ENCODE assay signal across 8 cellular contexts in the genomic region with DNA sequence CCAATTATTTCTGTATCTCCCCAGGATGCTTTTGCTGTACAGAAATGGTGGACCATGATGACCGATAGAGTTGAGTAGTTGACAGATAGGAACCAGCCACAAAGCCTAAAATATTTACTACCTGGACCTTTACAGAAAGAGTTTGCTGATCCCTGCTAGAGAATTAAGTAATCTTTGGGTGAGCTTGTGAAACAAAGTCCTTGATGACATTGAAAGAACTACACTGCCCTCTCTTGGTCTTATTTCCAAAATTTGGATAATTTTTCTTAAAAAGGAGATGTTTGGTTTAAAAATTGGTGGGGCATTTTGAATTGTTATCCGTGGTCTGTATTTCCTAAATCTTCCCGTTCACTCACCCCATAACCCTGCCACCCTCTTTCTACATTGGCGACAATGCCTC. TPM values are rescaled to one million over a fixed set of nuclear protein-coding genes. Genes with fewer than 3 reads are reported as not detected.
A peak's percentile ranks its signal among the peaks of the same experiment; 100 is the strongest.
DNase-seq lines count a peak whose midpoint lies in the region; ATAC-seq and TF ChIP-seq lines count a peak whose summit lies in the region.

No MANE protein-coding gene starts in this region.

- no peak overlapping the region for H3K27ac ChIP-seq in AG04450 (ENCODE audit: low read depth, low read length)
- H3K27ac ChIP-seq in ovary, result no peak overlapping the region

- TF ChIP-seq EP300 in ovary (IDR thresholded peaks at IDR 0.05), result no peak

- H3K4me3 ChIP-seq in AG04450 (ENCODE audit: low read depth, low read length) (no peak overlapping the region), ovary (no peak overlapping the region)

- intact Hi-C loops in ovary (cut with DNase I), result loop anchor here in 3 of 4 donors (2.0 to 5.0 kb wide), 5 partner anchors 53 to 148 kb away; a partner anchor contains a TSS

- peak; percentile 63 for ATAC-seq in esophagus mucosa
- no peak for ATAC-seq in GM18909 (IDR thresholded peaks at IDR 0.05; ENCODE audit: poor library complexity, unreplicated experiment)

- CTCF ChIA-PET in AG04450 (lab: Charles Lee), result interaction anchor here (0.5 to 10.1 kb wide), 23 partner anchors 8 to 288 kb away, joined by 3 to 369 read pairs (median 5); a partner anchor contains a TSS

- H3K9me3 ChIP-seq in AG04450 (ENCODE audit: control insufficient read depth, insufficient read depth, low read length), result no peaks in the 10 kb centered on the region
- no peaks in the 10 kb centered on the region for H3K9me3 ChIP-seq in ovary

- TF ChIP-seq CTCF in AG04450 (IDR thresholded peaks at IDR 0.05; ENCODE audit: low read depth, low read length) (peak; percentile 49), GM12872 (IDR thresholded peaks at IDR 0.05; ENCODE audit: insufficient read depth, low read depth, low read length) (peak; percentile 32; the same call in 1 of the 3 replicates), ovary (IDR thresholded peaks at IDR 0.05) (peak in 2 of 3 donors; percentile 66 to 82)

- H3K27me3 ChIP-seq in AG04450 (ENCODE audit: control insufficient read depth, insufficient read depth, low read length), result no peaks in the 10 kb centered on the region
- H3K27me3 ChIP-seq in ovary, result no peaks in the 10 kb centered on the region

- no peak for TF ChIP-seq POLR2A in ovary (IDR thresholded peaks at IDR 0.05)

- H3K4me1 ChIP-seq in ovary (ENCODE audit: insufficient read depth), result peaks cover 2% of the 10 kb centered on the region

- H3K36me3 ChIP-seq in ovary, result no peaks in the 10 kb centered on the region

- DNase-seq in AG04450 (ENCODE audit: low read depth, low spot score), result no peak
- DNase-seq in OCI-M1 (lab: John Stamatoyannopoulos, UW), result peak; percentile 87
- no peak for DNase-seq in ovary
- no peak for DNase-seq in stimulated activated CD4-positive, alpha-beta T cell treated with anti-CD3 and anti-CD28 coated beads, Interleukin-2, amount 100 ng/mL, for 24 hours
- DNase-seq in NCI-H226, result no peak

- WGBS in ovary, 3 donors, result 9 to 25% (median 9%) methylated on average over 4 of the region's 4 CpGs

- POLR2A ChIA-PET in AG04450 (lab: Yijun Ruan, JAX), result interaction anchor here (1.1 to 3.3 kb wide), 3 partner anchors 14 to 150 kb away, joined by 4 to 16 read pairs (median 6); a partner anchor contains a TSS

RNA-seq across cellular contexts. Expression of a gene that starts 13.7 kb away (rescaled TPM):
- polyA plus RNA-seq in AG04450 (2011; rRNA removed), result 32.7 and 35.4 TPM in 2 replicates
- polyA minus RNA-seq in AG04450 (2011; rRNA and poly(A)+ RNA removed), result 14.4 and 19.4 TPM in 2 replicates
- 13.0 TPM for total RNA-seq in esophagus mucosa
- total RNA-seq in ovary, result 100 to 1,000 TPM in 1 of 7 donors, 10 to 100 TPM in 6; 43.3 to 122 (median 47.9) TPM
- polyA plus RNA-seq in ovary, result 10 to 100 TPM; 32.7 to 96.1 TPM

RNA-seq across cellular contexts. Expression of a gene that starts 17.1 kb away (rescaled TPM):
- polyA plus RNA-seq in AG04450 (2011; rRNA removed) (9.3 and 11.4 TPM in 2 replicates), ovary (10 to 100 TPM in 1 of 2 donors, 1 to 10 TPM in 1; 10.0 to 19.2 TPM)
- polyA minus RNA-seq in AG04450 (2011; rRNA and poly(A)+ RNA removed), result 11.7 and 15.8 TPM in 2 replicates
- total RNA-seq in esophagus mucosa (14.4 TPM), ovary (10 to 100 TPM; 13.5 to 25.5 (median 22.5) TPM)
